8 cellular contexts compared by ENCODE assay signal in genomic region chr17:2393954-2394749, GRCh38. TPM values are rescaled to one million over a fixed set of nuclear protein-coding genes. Genes with fewer than 3 reads are reported as not detected.
DNase-seq lines count a peak whose midpoint lies in the region; ATAC-seq, FAIRE-seq and TF ChIP-seq lines count a peak whose summit lies in the region.

No MANE protein-coding gene starts in this region.

- no peaks in the 10 kb centered on the region for H3K36me3 Mint-ChIP-seq in activated CD4-positive, alpha-beta memory T cell treated with anti-CD3 and anti-CD28 coated beads for 36 hours

- POLR2A ChIA-PET in activated CD4-positive, alpha-beta memory T cell treated with anti-CD3 and anti-CD28 coated beads for 36 hours (lab: Charles Lee) = interaction anchor here (0.6 to 3.2 kb wide), 5 partner anchors 8 to 301 kb away, joined by 3 to 37 read pairs (median 9); partner anchors contain the start of genes MNT, PAFAH1B1, SGSM2 and TSR1

- CTCF ChIA-PET in activated CD4-positive, alpha-beta memory T cell treated with anti-CD3 and anti-CD28 coated beads for 36 hours (lab: Charles Lee) = interaction anchor here (2.1 to 5.0 kb wide), 3 partner anchors 12 to 58 kb away, joined by 6 to 100 read pairs (median 52); partner anchors contain the start of gene TSR1

- peaks cover 0 to 79% of the 10 kb centered on the region in 2 donors for H3K4me1 ChIP-seq in right atrium auricular region
- H3K4me1 ChIP-seq in small intestine (ENCODE audit: control insufficient read depth in 2 of 2, insufficient read depth in 1 of 2, low read depth in 1 of 2, low read length in 1 of 2) = peaks cover 18 to 37% of the 10 kb centered on the region in 2 donors

- FAIRE-seq in small intestine (lab: Jason Lieb, UNC) = no peak

- H3K27me3 Mint-ChIP-seq in activated CD4-positive, alpha-beta memory T cell treated with anti-CD3 and anti-CD28 coated beads for 36 hours = no peaks in the 10 kb centered on the region

- 20 to 48% (median 42%) methylated on average over 25 to 53 of the region's 53 CpGs for WGBS in small intestine, 3 donors

- no peak for TF ChIP-seq CTCF in right atrium auricular region (IDR thresholded peaks at IDR 0.05)

- DNase-seq in H7 (peak; percentile 55), right atrium auricular region (ENCODE audit: low spot score) (no peak), small intestine (no peak), MV-4-11 (lab: John Stamatoyannopoulos, UW) (no peak), ACHN (no peak)
- peak; percentile 28 for DNase-seq in activated CD4-positive, alpha-beta memory T cell treated with anti-CD3 and anti-CD28 coated beads for 36 hours

- H3K27me3 ChIP-seq in H7 (ENCODE audit: control insufficient read depth, insufficient read depth, low read length) (no peaks in the 10 kb centered on the region), right atrium auricular region (no peaks in the 10 kb centered on the region), small intestine (ENCODE audit: control insufficient read depth in 2 of 2, insufficient read depth in 2 of 2, low read length in 2 of 2) (no peaks in the 10 kb centered on the region)

- H3K9me3 Mint-ChIP-seq in activated CD4-positive, alpha-beta memory T cell treated with anti-CD3 and anti-CD28 coated beads for 36 hours = no peaks in the 10 kb centered on the region

- peak overlapping the region; percentile 99 to 100 for H3K27ac ChIP-seq in right atrium auricular region
- H3K27ac ChIP-seq in small intestine (ENCODE audit: low read depth in 1 of 2, low read length in 1 of 2) = peak overlapping the region; percentile 38 to 84

- H3K9me3 ChIP-seq in right atrium auricular region (no peaks in the 10 kb centered on the region), small intestine (ENCODE audit: control insufficient read depth, low read depth) (no peaks in the 10 kb centered on the region)

- H3K27ac Mint-ChIP-seq in activated CD4-positive, alpha-beta memory T cell treated with anti-CD3 and anti-CD28 coated beads for 36 hours = peak overlapping the region; percentile 84

- no peaks in the 10 kb centered on the region for H3K36me3 ChIP-seq in H7 (replicated peaks; ENCODE audit: control insufficient read depth, insufficient read depth, low read length)
- no peaks in the 10 kb centered on the region for H3K36me3 ChIP-seq in right atrium auricular region
- H3K36me3 ChIP-seq in small intestine (ENCODE audit: control insufficient read depth in 2 of 2, insufficient read depth in 2 of 2, low read length in 2 of 2) = peaks cover 2% of the 10 kb centered on the region in 2 donors

- in situ Hi-C loops in ACHN (cut with HindIII; ENCODE audit: low pct_ligation_motif_present, low pct_unique_long_range_greater_than_20kb, low sequenced_read_pairs) = no loop called here

- H3K4me1 Mint-ChIP-seq in activated CD4-positive, alpha-beta memory T cell treated with anti-CD3 and anti-CD28 coated beads for 36 hours (ENCODE audit: low read depth) = peaks cover 64% of the 10 kb centered on the region

- ATAC-seq in HG02852 (IDR thresholded peaks at IDR 0.05; ENCODE audit: unreplicated experiment) (no peak), GM21367 (IDR thresholded peaks at IDR 0.05; ENCODE audit: unreplicated experiment) (no peak)

- H3K4me3 ChIP-seq in H7 (ENCODE audit: insufficient read depth, low read depth, low read length) (peak overlapping the region; percentile 45), right atrium auricular region (peak overlapping the region; percentile 64 to 84), small intestine (ENCODE audit: low read depth in 1 of 2, low read length in 2 of 2) (peak overlapping the region; percentile 25 to 35)

- intact Hi-C loops in activated CD4-positive, alpha-beta memory T cell treated with anti-CD3 and anti-CD28 coated beads for 36 hours (cut with micrococcal nuclease) = loop anchor here (5.0 kb wide), 1 partner anchor 57 kb away; the partner anchor contains the start of genes SGSM2 and TSR1

- H3K4me3 Mint-ChIP-seq in activated CD4-positive, alpha-beta memory T cell treated with anti-CD3 and anti-CD28 coated beads for 36 hours = peak overlapping the region; percentile 80

RNA-seq across cellular contexts. Expression of gene MNT, which starts 6.7 kb away (rescaled TPM):
- 9.0 and 13.4 TPM in 2 replicates for total RNA-seq in H7 (2014; rRNA removed; shearing (Covaris generic))
- 10 to 100 TPM; 13.9 to 18.1 TPM for total RNA-seq in activated CD4-positive, alpha-beta memory T cell treated with anti-CD3 and anti-CD28 coated beads for 36 hours
- total RNA-seq in right atrium auricular region = 1 to 10 TPM; 3.7 to 7.7 TPM
- 10 to 100 TPM in 1 of 3 donors, 1 to 10 TPM in 2; 4.2 to 11.6 (median 4.6) TPM for polyA plus RNA-seq in small intestine

RNA-seq across cellular contexts. Expression of gene SGSM2, which starts 56.9 kb away (rescaled TPM):
- 31.4 and 35.8 TPM in 2 replicates for total RNA-seq in H7 (2014; rRNA removed; shearing (Covaris generic))
- 10 to 100 TPM; 32.7 to 33.4 TPM for total RNA-seq in activated CD4-positive, alpha-beta memory T cell treated with anti-CD3 and anti-CD28 coated beads for 36 hours
- total RNA-seq in right atrium auricular region = 10 to 100 TPM; 20.9 to 31.4 TPM
- polyA plus RNA-seq in small intestine = 10 to 100 TPM; 32.2 to 55.9 (median 42.4) TPM

RNA-seq across cellular contexts. Expression of gene TSR1, which starts 57.9 kb away (rescaled TPM):
- total RNA-seq in H7 (2014; rRNA removed; shearing (Covaris generic)) = 70.1 and 81.8 TPM in 2 replicates
- 10 to 100 TPM; 55.1 to 55.9 TPM for total RNA-seq in activated CD4-positive, alpha-beta memory T cell treated with anti-CD3 and anti-CD28 coated beads for 36 hours
- total RNA-seq in right atrium auricular region = 10 to 100 TPM; 22.5 to 25.9 TPM
- 10 to 100 TPM in 1 of 3 donors, 1 to 10 TPM in 2; 4.5 to 15.2 (median 8.1) TPM for polyA plus RNA-seq in small intestine

Comparison
In these comparisons a context has a peak if more than half of its experiments do, and no peak if none do; other contexts are left out.
1. DNase-seq: peak in H7 (single experiment) and activated CD4-positive, alpha-beta memory T cell treated with anti-CD3 and anti-CD28 coated beads for 36 hours (single experiment); none in right atrium auricular region (single experiment), small intestine (single experiment), MV-4-11 (single experiment) and ACHN (single experiment).
2. Peak in every context shown above with its lines, with median percentiles within 50 percentile points of each other: H3K4me3 ChIP-seq.